8 cellular contexts compared by ENCODE assay signal in the genomic region with DNA sequence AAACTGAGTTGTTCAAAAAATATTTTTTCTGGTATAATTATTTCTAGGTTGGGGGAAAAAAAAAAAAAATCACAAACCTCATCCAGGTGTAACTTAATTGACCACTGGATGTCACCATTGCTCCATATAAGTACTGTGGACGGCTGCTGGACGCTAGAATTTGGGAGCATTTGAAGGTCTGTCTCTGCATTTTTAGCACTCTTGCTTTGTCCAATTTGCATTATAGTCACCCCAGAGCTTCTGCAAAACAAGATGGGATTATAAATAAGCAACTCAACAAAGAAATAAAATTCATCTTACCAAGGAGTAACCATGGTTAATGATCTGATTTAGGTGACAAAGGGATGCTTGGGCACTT.
DNase-seq lines count a peak whose midpoint lies in the region; ATAC-seq, FAIRE-seq and TF ChIP-seq lines count a peak whose summit lies in the region.

No MANE protein-coding gene starts in this region.

- in situ Hi-C loops in astrocyte of the spinal cord (cut with HindIII; ENCODE audit: low sequenced_read_pairs): no loop called here

- FAIRE-seq in RCC 7860 (lab: Jason Lieb, UNC): no peak

- ATAC-seq in natural killer cell: no peak
- no peak for ATAC-seq in HG02642 (IDR thresholded peaks at IDR 0.05; ENCODE audit: poor library complexity, unreplicated experiment)

- peak overlapping the region; percentile 3; the same call in 1 of the 2 replicates for H2AFZ ChIP-seq in Loucy (ENCODE audit: low read length)

- DNase-seq in DMS53 treated with DMSO at 0.1 percent for 48 hours (lab: John Stamatoyannopoulos, UW; ENCODE audit: unreplicated experiment) (peak; percentile 6), astrocyte of the spinal cord (ENCODE audit: low read depth, low spot score) (peak; percentile 5), medulla oblongata (ENCODE audit: extremely low spot score) (peak; percentile 38), RCC 7860 (ENCODE audit: low spot score) (no peak), natural killer cell (no peak), SHP77 treated with DMSO at 0.1 percent for 48 hours (lab: John Stamatoyannopoulos, UW) (no peak)

- no peaks in the 10 kb centered on the region for H3K79me2 ChIP-seq in Loucy (ENCODE audit: insufficient read depth, low read length)

- H3K27me3 Mint-ChIP-seq in natural killer cell (ENCODE audit: low read depth in 2 of 2): peaks cover 0 to 8% of the 10 kb centered on the region in 2 donors

- no peaks in the 10 kb centered on the region for H3K9me2 ChIP-seq in Loucy (replicated peaks; ENCODE audit: low read depth, low read length)

- H3F3A ChIP-seq in Loucy (ENCODE audit: low read depth): no peaks in the 10 kb centered on the region

- no peaks in the 10 kb centered on the region for H3K36me3 ChIP-seq in Loucy (ENCODE audit: insufficient read depth, low read length)

- no peak overlapping the region for H3K4me3 Mint-ChIP-seq in natural killer cell

- intact Hi-C loops in natural killer cell (cut with micrococcal nuclease): no loop called here

- peak overlapping the region; percentile 66 for H3K4me2 ChIP-seq in Loucy (ENCODE audit: low read depth, low read length, poor library complexity, severe bottlenecking)

- H4K20me1 ChIP-seq in Loucy (ENCODE audit: insufficient read depth, low read length, poor library complexity, severe bottlenecking): no peaks in the 10 kb centered on the region

- no peaks in the 10 kb centered on the region for H3K9me3 Mint-ChIP-seq in natural killer cell

- H3K4me3 ChIP-seq in Loucy (ENCODE audit: low read length, poor library complexity, severe bottlenecking): no peak overlapping the region
- H3K4me3 ChIP-seq in astrocyte of the spinal cord (ENCODE audit: low read depth, low read length): no peak overlapping the region

- TF ChIP-seq CTCF in Loucy (conservative IDR thresholded peaks at IDR 0.05; ENCODE audit: low read length): peak; percentile 81
- peak; percentile 28 for TF ChIP-seq CTCF in astrocyte of the spinal cord (IDR thresholded peaks at IDR 0.05; ENCODE audit: low read depth, low read length)
- TF ChIP-seq CTCF in natural killer cell (IDR thresholded peaks at IDR 0.05): no peak

- H3K36me3 Mint-ChIP-seq in natural killer cell: no peaks in the 10 kb centered on the region

- peak overlapping the region; percentile 72 for H3K9ac ChIP-seq in Loucy (ENCODE audit: low read depth, low read length, poor library complexity, severe bottlenecking)

- no peaks in the 10 kb centered on the region for H3K27me3 ChIP-seq in Loucy (ENCODE audit: insufficient read depth, low read length, poor library complexity, severe bottlenecking)

- no peak overlapping the region for H3K27ac Mint-ChIP-seq in natural killer cell

- peaks cover 50% of the 10 kb centered on the region for H3K4me1 ChIP-seq in Loucy (ENCODE audit: insufficient read depth, low read length, poor library complexity, severe bottlenecking)

- H3K9me3 ChIP-seq in Loucy (ENCODE audit: insufficient read depth, low read depth, low read length): no peaks in the 10 kb centered on the region

- no peaks in the 10 kb centered on the region for H3K4me1 Mint-ChIP-seq in natural killer cell

Comparison
In these comparisons a context has a peak if more than half of its experiments do, and no peak if none do; other contexts are left out.
1. DNase-seq: peak in DMS53 treated with DMSO at 0.1 percent for 48 hours (single experiment), astrocyte of the spinal cord (single experiment) and medulla oblongata (single experiment); none in RCC 7860 (single experiment), natural killer cell (single experiment) and SHP77 treated with DMSO at 0.1 percent for 48 hours (single experiment).